Comparison of ENCODE assay signal across 9 cellular contexts in genomic region chr18:51053822-51054221, GRCh38. TPM values are rescaled to one million over a fixed set of nuclear protein-coding genes. Genes with fewer than 3 reads are reported as not detected.
DNase-seq lines count a peak whose midpoint lies in the region; ATAC-seq and TF ChIP-seq lines count a peak whose summit lies in the region.
"Had no signal": no experiment of that assay in that cellular context is flagged by ENCODE, and none has a peak within 500 bp of the region (broad histone marks: within the 10 kb centered on the region; RNA-seq: fewer than 3 reads in every experiment).

No MANE protein-coding gene starts in this region.

- no peaks in the 10 kb centered on the region for H3K27me3 Mint-ChIP-seq in activated CD8-positive, alpha-beta memory T cell treated with anti-CD3 and anti-CD28 coated beads, Interleukin-2, amount 10 ng/mL, durations not matched to agents 7 days and 5 days
- H3K27me3 Mint-ChIP-seq in activated T-helper 17 cell treated with anti-CD3 and anti-CD28 coated beads, Interleukin-2, amount 50 U/mL, for 72 hours: no peaks in the 10 kb centered on the region

- peaks cover 0 to 90% (median 0%) of the 10 kb centered on the region in 3 donors for H3K36me3 ChIP-seq in esophagus squamous epithelium

- WGBS in esophagus squamous epithelium, 2 donors: 84 to 95% methylated on average over 1 of the region's 1 CpG

- H3K4me1 Mint-ChIP-seq in activated CD8-positive, alpha-beta memory T cell treated with anti-CD3 and anti-CD28 coated beads, Interleukin-2, amount 10 ng/mL, durations not matched to agents 7 days and 5 days: peaks cover 24% of the 10 kb centered on the region
- peaks cover 20% of the 10 kb centered on the region for H3K4me1 Mint-ChIP-seq in activated T-helper 17 cell treated with anti-CD3 and anti-CD28 coated beads, Interleukin-2, amount 50 U/mL, for 72 hours
- peaks cover 27% of the 10 kb centered on the region for H3K4me1 Mint-ChIP-seq in stimulated activated effector memory CD8-positive, alpha-beta T cell treated with anti-CD3 and anti-CD28 coated beads, Interleukin-12 subunit alpha, Interleukin-12 subunit beta, amount 100 ng/mL, for 72 hours

- no peaks in the 10 kb centered on the region for H3K9me3 Mint-ChIP-seq in activated CD8-positive, alpha-beta memory T cell treated with anti-CD3 and anti-CD28 coated beads, Interleukin-2, amount 10 ng/mL, durations not matched to agents 7 days and 5 days (ENCODE audit: low read depth)
- no peaks in the 10 kb centered on the region for H3K9me3 Mint-ChIP-seq in activated T-helper 17 cell treated with anti-CD3 and anti-CD28 coated beads, Interleukin-2, amount 50 U/mL, for 72 hours
- H3K9me3 Mint-ChIP-seq in stimulated activated effector memory CD8-positive, alpha-beta T cell treated with anti-CD3 and anti-CD28 coated beads, Interleukin-12 subunit alpha, Interleukin-12 subunit beta, amount 100 ng/mL, for 72 hours: no peaks in the 10 kb centered on the region

- H3K27me3 ChIP-seq in esophagus squamous epithelium: no peaks in the 10 kb centered on the region

- peak; percentile 91 for ATAC-seq in activated CD8-positive, alpha-beta memory T cell treated with anti-CD3 and anti-CD28 coated beads, Interleukin-2, amount 10 ng/mL, durations not matched to agents 7 days and 5 days
- ATAC-seq in HG02973 (IDR thresholded peaks at IDR 0.05; ENCODE audit: unreplicated experiment): peak; percentile 64
- ATAC-seq in activated T-helper 17 cell treated with anti-CD3 and anti-CD28 coated beads, Interleukin-2, amount 50 U/mL, for 72 hours (replicated peaks): peak; percentile 68
- ATAC-seq in stimulated activated effector memory CD8-positive, alpha-beta T cell treated with anti-CD3 and anti-CD28 coated beads, Interleukin-12 subunit alpha, Interleukin-12 subunit beta, amount 100 ng/mL, for 72 hours: peak; percentile 59

- no peaks in the 10 kb centered on the region for H3K9me3 ChIP-seq in esophagus squamous epithelium

- CTCF ChIA-PET in activated CD8-positive, alpha-beta memory T cell treated with anti-CD3 and anti-CD28 coated beads, Interleukin-2, amount 10 ng/mL, durations not matched to agents 7 days and 5 days (lab: Charles Lee): interaction anchor here (0.8 to 2.6 kb wide), 4 partner anchors 9 to 235 kb away, joined by 3 to 18 read pairs (median 4); partner anchors contain the start of gene SMAD4

- H3K27ac Mint-ChIP-seq in activated CD8-positive, alpha-beta memory T cell treated with anti-CD3 and anti-CD28 coated beads, Interleukin-2, amount 10 ng/mL, durations not matched to agents 7 days and 5 days: peak overlapping the region; percentile 97
- peak overlapping the region; percentile 83 for H3K27ac Mint-ChIP-seq in activated T-helper 17 cell treated with anti-CD3 and anti-CD28 coated beads, Interleukin-2, amount 50 U/mL, for 72 hours
- peak overlapping the region; percentile 57 for H3K27ac Mint-ChIP-seq in stimulated activated effector memory CD8-positive, alpha-beta T cell treated with anti-CD3 and anti-CD28 coated beads, Interleukin-12 subunit alpha, Interleukin-12 subunit beta, amount 100 ng/mL, for 72 hours

- H3K36me3 Mint-ChIP-seq in activated CD8-positive, alpha-beta memory T cell treated with anti-CD3 and anti-CD28 coated beads, Interleukin-2, amount 10 ng/mL, durations not matched to agents 7 days and 5 days: peaks cover 36% of the 10 kb centered on the region
- peaks cover 83% of the 10 kb centered on the region for H3K36me3 Mint-ChIP-seq in activated T-helper 17 cell treated with anti-CD3 and anti-CD28 coated beads, Interleukin-2, amount 50 U/mL, for 72 hours (ENCODE audit: low read depth)
- peaks cover 88% of the 10 kb centered on the region for H3K36me3 Mint-ChIP-seq in stimulated activated effector memory CD8-positive, alpha-beta T cell treated with anti-CD3 and anti-CD28 coated beads, Interleukin-12 subunit alpha, Interleukin-12 subunit beta, amount 100 ng/mL, for 72 hours

- no peak for TF ChIP-seq CTCF in esophagus squamous epithelium (IDR thresholded peaks at IDR 0.05)

- no peak for DNase-seq in activated CD8-positive, alpha-beta memory T cell treated with anti-CD3 and anti-CD28 coated beads, Interleukin-2, amount 10 ng/mL, durations not matched to agents 7 days and 5 days
- DNase-seq in activated CD8-positive, alpha-beta memory T cell treated with anti-CD3 and anti-CD28 coated beads for 24 hours: no peak
- DNase-seq in stimulated activated effector memory CD8-positive, alpha-beta T cell treated with anti-CD3 and anti-CD28 coated beads, Interleukin-12 subunit alpha, Interleukin-12 subunit beta, amount 100 ng/mL, for 72 hours (ENCODE audit: low spot score in 2 of 2): no peak
- DNase-seq in esophagus squamous epithelium (lab: John Stamatoyannopoulos, UW) (no peak), SW480 (ENCODE audit: low spot score) (no peak), posterior vena cava (ENCODE audit: low spot score) (no peak)
- DNase-seq: NCI-H526 had no signal

- intact Hi-C loops in esophagus squamous epithelium (cut with DNase I): loop anchor here (5.0 kb wide), 1 partner anchor 237 kb away; no protein-coding TSS in a partner anchor
- intact Hi-C loops in posterior vena cava (cut with DNase I): no loop called here

- H3K4me3 ChIP-seq in esophagus squamous epithelium: no peak overlapping the region

- H3K4me1 ChIP-seq in esophagus squamous epithelium: peaks cover 0 to 8% (median 0%) of the 10 kb centered on the region in 3 donors

- H3K4me3 Mint-ChIP-seq in activated CD8-positive, alpha-beta memory T cell treated with anti-CD3 and anti-CD28 coated beads, Interleukin-2, amount 10 ng/mL, durations not matched to agents 7 days and 5 days: peak overlapping the region; percentile 64
- H3K4me3 Mint-ChIP-seq in activated T-helper 17 cell treated with anti-CD3 and anti-CD28 coated beads, Interleukin-2, amount 50 U/mL, for 72 hours: peak overlapping the region; percentile 52
- peak overlapping the region; percentile 5 for H3K4me3 Mint-ChIP-seq in stimulated activated effector memory CD8-positive, alpha-beta T cell treated with anti-CD3 and anti-CD28 coated beads, Interleukin-12 subunit alpha, Interleukin-12 subunit beta, amount 100 ng/mL, for 72 hours

- no peak overlapping the region for H3K27ac ChIP-seq in esophagus squamous epithelium

- no peak for TF ChIP-seq POLR2A in esophagus squamous epithelium (IDR thresholded peaks at IDR 0.05)

RNA-seq across cellular contexts. Expression of gene SMAD4, which starts 23.8 kb away (rescaled TPM):
- 10 to 100 TPM; 66.8 to 72.7 TPM for total RNA-seq in activated CD8-positive, alpha-beta memory T cell treated with anti-CD3 and anti-CD28 coated beads, Interleukin-2, amount 10 ng/mL, durations not matched to agents 7 days and 5 days
- 10 to 100 TPM; 74.5 to 92.3 TPM for total RNA-seq in activated T-helper 17 cell treated with anti-CD3 and anti-CD28 coated beads, Interleukin-2, amount 50 U/mL, for 72 hours
- total RNA-seq in esophagus squamous epithelium (10 to 100 TPM; 32.9 to 84.5 (median 49.3) TPM), posterior vena cava (100 to 1,000 TPM; 104 to 122 TPM)

Comparison
In these comparisons a context has a peak if more than half of its experiments do, and no peak if none do; other contexts are left out.
1. H3K4me3 Mint-ChIP-seq: peak in every context shown above with its lines; median percentile 64 in activated CD8-positive, alpha-beta memory T cell treated with anti-CD3 and anti-CD28 coated beads, Interleukin-2, amount 10 ng/mL, durations not matched to agents 7 days and 5 days; 52 in activated T-helper 17 cell treated with anti-CD3 and anti-CD28 coated beads, Interleukin-2, amount 50 U/mL, for 72 hours; 5 in stimulated activated effector memory CD8-positive, alpha-beta T cell treated with anti-CD3 and anti-CD28 coated beads, Interleukin-12 subunit alpha, Interleukin-12 subunit beta, amount 100 ng/mL, for 72 hours.